36 cellular contexts compared by ENCODE assay signal in genomic region chr3:167668651-167669050, GRCh38. TPM values are rescaled to one million over a fixed set of nuclear protein-coding genes. Genes with fewer than 3 reads are reported as not detected.
"Had no signal": no experiment of that assay in that cellular context is flagged by ENCODE, and none has a peak within 500 bp of the region (broad histone marks: within the 10 kb centered on the region; RNA-seq: fewer than 3 reads in every experiment).

No MANE protein-coding gene starts in this region.

- H3K27ac ChIP-seq: brain microvascular endothelial cell, epithelial cell of prostate, gastrocnemius medialis, heart left ventricle had no signal

- ATAC-seq: activated CD4-positive, alpha-beta T cell treated with anti-CD3 and anti-CD28 coated beads for 36 hours; activated CD8-positive, alpha-beta memory T cell treated with anti-CD3 and anti-CD28 coated beads, Interleukin-2, amount 10 ng/mL, durations not matched to agents 7 days and 5 days; activated CD8-positive, alpha-beta T cell treated with anti-CD3 and anti-CD28 coated beads, Interleukin-2, amount 10 ng/mL, durations not matched to agents 7 days and 5 days; esophagus mucosa; gastrocnemius medialis; heart left ventricle; T-helper 17 cell had no signal

- H3K27me3 Mint-ChIP-seq: activated CD4-positive, alpha-beta memory T cell treated with anti-CD3 and anti-CD28 coated beads for 36 hours; activated CD4-positive, alpha-beta T cell treated with anti-CD3 and anti-CD28 coated beads for 36 hours; activated CD4-positive, alpha-beta T cell treated with anti-CD3 and anti-CD28 coated beads, Interleukin-2, amount 10 ng/mL, durations not matched to agents 24 days and 14 days; activated CD8-positive, alpha-beta memory T cell treated with anti-CD3 and anti-CD28 coated beads, Interleukin-2, amount 10 ng/mL, durations not matched to agents 7 days and 5 days; activated naive CD8-positive, alpha-beta T cell; T-helper 17 cell had no signal

- FAIRE-seq: astrocyte, bronchial epithelial cell, colon, endometrium, endothelial cell of umbilical vein had no signal

- H3K27ac Mint-ChIP-seq: activated CD4-positive, alpha-beta memory T cell treated with anti-CD3 and anti-CD28 coated beads for 36 hours; activated CD4-positive, alpha-beta T cell treated with anti-CD3 and anti-CD28 coated beads for 36 hours; activated CD4-positive, alpha-beta T cell treated with anti-CD3 and anti-CD28 coated beads, Interleukin-2, amount 10 ng/mL, durations not matched to agents 24 days and 14 days; activated CD8-positive, alpha-beta memory T cell treated with anti-CD3 and anti-CD28 coated beads, Interleukin-2, amount 10 ng/mL, durations not matched to agents 7 days and 5 days; activated CD8-positive, alpha-beta T cell treated with anti-CD3 and anti-CD28 coated beads, Interleukin-2, amount 10 ng/mL, durations not matched to agents 7 days and 5 days; activated naive CD4-positive, alpha-beta T cell treated with anti-CD3 and anti-CD28 coated beads for 36 hours; activated naive CD8-positive, alpha-beta T cell; activated T-helper 1 cell treated with anti-CD3 and anti-CD28 coated beads, Interleukin-12 subunit alpha, Interleukin-12 subunit beta, Interleukin-2, Interleukin-4 antibody, amounts not matched to agents 30 ng/mL and 10 ng/mL and 1 ng/mL, durations not matched to agents 14 hours and 24 hours and 36 hours; activated T-helper 2 cell treated with anti-CD3 and anti-CD28 coated beads, Interferon-gamma antibody, Interleukin-2, Interleukin-4, amounts not matched to agents 10 μg/mL and 5 μg/mL and 100 μg/mL, durations not matched to agents 14 hours and 24 hours and 36 hours; T-helper 17 cell had no signal

- H3K4me1 Mint-ChIP-seq: activated CD4-positive, alpha-beta T cell treated with anti-CD3 and anti-CD28 coated beads for 36 hours; activated CD4-positive, alpha-beta T cell treated with anti-CD3 and anti-CD28 coated beads, Interleukin-2, amount 10 ng/mL, durations not matched to agents 24 days and 14 days; activated CD8-positive, alpha-beta memory T cell treated with anti-CD3 and anti-CD28 coated beads, Interleukin-2, amount 10 ng/mL, durations not matched to agents 7 days and 5 days; T-helper 17 cell had no signal

- H3K4me3 Mint-ChIP-seq: activated CD4-positive, alpha-beta memory T cell treated with anti-CD3 and anti-CD28 coated beads for 36 hours; activated CD4-positive, alpha-beta T cell treated with anti-CD3 and anti-CD28 coated beads for 36 hours; activated CD4-positive, alpha-beta T cell treated with anti-CD3 and anti-CD28 coated beads, Interleukin-2, amount 10 ng/mL, durations not matched to agents 24 days and 14 days; activated CD8-positive, alpha-beta memory T cell treated with anti-CD3 and anti-CD28 coated beads, Interleukin-2, amount 10 ng/mL, durations not matched to agents 7 days and 5 days; activated CD8-positive, alpha-beta T cell treated with anti-CD3 and anti-CD28 coated beads, Interleukin-2, amount 10 ng/mL, durations not matched to agents 7 days and 5 days; activated naive CD4-positive, alpha-beta T cell treated with anti-CD3 and anti-CD28 coated beads for 36 hours; activated naive CD8-positive, alpha-beta T cell; activated T-helper 1 cell treated with anti-CD3 and anti-CD28 coated beads, Interleukin-12 subunit alpha, Interleukin-12 subunit beta, Interleukin-2, Interleukin-4 antibody, amounts not matched to agents 30 ng/mL and 10 ng/mL and 1 ng/mL, durations not matched to agents 14 hours and 24 hours and 36 hours; T-helper 17 cell had no signal

- H3K9me3 ChIP-seq: gastrocnemius medialis had no signal

- DNase-seq: activated CD4-positive, alpha-beta memory T cell treated with anti-CD3 and anti-CD28 coated beads for 36 hours; activated CD4-positive, alpha-beta T cell treated with anti-CD3 and anti-CD28 coated beads for 36 hours; activated CD4-positive, alpha-beta T cell treated with anti-CD3 and anti-CD28 coated beads, Interleukin-2, amount 10 ng/mL, durations not matched to agents 24 days and 14 days; activated CD4-positive, CD25-positive, alpha-beta regulatory T cell; activated CD4-positive, CD25-positive, alpha-beta regulatory T cell treated with anti-CD3 and anti-CD28 coated beads, Interleukin-2, amount 50 U/mL, for 72 hours; activated CD8-positive, alpha-beta memory T cell treated with anti-CD3 and anti-CD28 coated beads, Interleukin-2, amount 10 ng/mL, durations not matched to agents 7 days and 5 days; activated CD8-positive, alpha-beta memory T cell treated with anti-CD3 and anti-CD28 coated beads, Interleukin-2, amount 50 U/mL, for 4 hours; activated CD8-positive, alpha-beta T cell treated with anti-CD3 and anti-CD28 coated beads, Interleukin-2, amount 10 ng/mL, durations not matched to agents 7 days and 5 days; activated effector memory CD4-positive, alpha-beta T cell treated with anti-CD3 and anti-CD28 coated beads, Interleukin-2, amount 50 U/mL, for 16 hours; activated naive CD4-positive, alpha-beta T cell treated with anti-CD3 and anti-CD28 coated beads for 36 hours; activated T-cell treated with anti-CD3 and anti-CD28 coated beads, Interleukin-2, amount 50 U/mL, for 1 hour; activated T-cell treated with anti-CD3 and anti-CD28 coated beads, Interleukin-2, amount 50 U/mL, for 48 hours; amniotic stem cell; anterior cingulate cortex; brain microvascular endothelial cell; cortex of kidney; dermis blood vessel endothelial cell; effector CD4-positive, alpha-beta T cell; foreskin fibroblast; gastrocnemius medialis; glutamatergic neuron; heart left ventricle; T-helper 1 cell; T-helper 17 cell had no signal

- H3K27me3 ChIP-seq: brain microvascular endothelial cell, gastrocnemius medialis, heart left ventricle had no signal

- H3K9me3 Mint-ChIP-seq: activated CD4-positive, alpha-beta T cell treated with anti-CD3 and anti-CD28 coated beads, Interleukin-2, amount 10 ng/mL, durations not matched to agents 24 days and 14 days; activated T-helper 1 cell treated with anti-CD3 and anti-CD28 coated beads, Interleukin-12 subunit alpha, Interleukin-12 subunit beta, Interleukin-2, Interleukin-4 antibody, amounts not matched to agents 30 ng/mL and 10 ng/mL and 1 ng/mL, durations not matched to agents 14 hours and 24 hours and 36 hours; activated T-helper 2 cell treated with anti-CD3 and anti-CD28 coated beads, Interferon-gamma antibody, Interleukin-2, Interleukin-4, amounts not matched to agents 10 μg/mL and 5 μg/mL and 100 μg/mL, durations not matched to agents 14 hours and 24 hours and 36 hours had no signal

- H3K4me1 ChIP-seq: gastrocnemius medialis, heart left ventricle had no signal

- H3K4me3 ChIP-seq: gastrocnemius medialis, heart left ventricle had no signal

RNA-seq across cellular contexts. Expression of gene WDR49, which starts 14.9 kb away (rescaled TPM):
- total RNA-seq: activated CD4-positive, alpha-beta memory T cell treated with anti-CD3 and anti-CD28 coated beads for 36 hours; activated CD4-positive, alpha-beta T cell treated with anti-CD3 and anti-CD28 coated beads for 36 hours; activated CD8-positive, alpha-beta memory T cell treated with anti-CD3 and anti-CD28 coated beads for 36 hours; activated CD8-positive, alpha-beta memory T cell treated with anti-CD3 and anti-CD28 coated beads, Interleukin-2, amount 10 ng/mL, durations not matched to agents 7 days and 5 days; activated CD8-positive, alpha-beta T cell treated with anti-CD3 and anti-CD28 coated beads, Interleukin-2, amount 10 ng/mL, durations not matched to agents 7 days and 5 days; activated naive CD4-positive, alpha-beta T cell treated with anti-CD3 and anti-CD28 coated beads for 36 hours; activated T-helper 1 cell treated with anti-CD3 and anti-CD28 coated beads, Interleukin-12 subunit alpha, Interleukin-12 subunit beta, Interleukin-2, Interleukin-4 antibody, amounts not matched to agents 30 ng/mL and 10 ng/mL and 1 ng/mL, durations not matched to agents 14 hours and 24 hours and 36 hours; activated T-helper 2 cell treated with anti-CD3 and anti-CD28 coated beads, Interferon-gamma antibody, Interleukin-2, Interleukin-4, amounts not matched to agents 10 μg/mL and 5 μg/mL and 100 μg/mL, durations not matched to agents 14 hours and 24 hours and 36 hours; chondrocyte; endothelial cell of umbilical vein had no signal
- polyA plus RNA-seq: endothelial cell of umbilical vein had no signal
